Comparison of ENCODE assay signal across 17 cellular contexts in genomic region chr9:133640580-133641395, GRCh38. TPM values are rescaled to one million over a fixed set of nuclear protein-coding genes. Genes with fewer than 3 reads are reported as not detected.
DNase-seq lines count a peak whose midpoint lies in the region; ATAC-seq, FAIRE-seq and TF ChIP-seq lines count a peak whose summit lies in the region.
"Had no signal": no experiment of that assay in that cellular context is flagged by ENCODE, and none has a peak within 500 bp of the region (broad histone marks: within the 10 kb centered on the region; RNA-seq: fewer than 3 reads in every experiment).

No MANE protein-coding gene starts in this region.

- H3K27me3 Mint-ChIP-seq in T-helper 17 cell: peaks cover 14% of the 10 kb centered on the region

- TF ChIP-seq CTCF in kidney (IDR thresholded peaks at IDR 0.05; ENCODE audit: borderline replicate concordance, extremely low read depth, insufficient read depth): no peak

- ATAC-seq in T-helper 17 cell: no peak

- H3K4me3 Mint-ChIP-seq in T-helper 17 cell: no peak overlapping the region

- DNase-seq in NCI-H1417 (lab: John Stamatoyannopoulos, UW) (peak in 2 of 3 experiments; percentile 46 to 69), NCI-H1417 treated with DMSO at 0.1 percent for 48 hours (lab: John Stamatoyannopoulos, UW) (no peak), NCI-H146 treated with DMSO at 0.1 percent for 48 hours (lab: John Stamatoyannopoulos, UW; ENCODE audit: unreplicated experiment) (peak; percentile 11), T-helper 17 cell (no peak), kidney (peak; percentile 43), T-helper 1 cell (no peak), epidermal melanocyte (ENCODE audit: insufficient read length, low spot score) (no peak)
- no peak for DNase-seq in stimulated activated CD8-positive, alpha-beta memory T cell treated with anti-CD3 and anti-CD28 coated beads, Interleukin-4, amount 100 ng/mL, for 48 hours
- DNase-seq: COR-L47, HCEC 1CT, Kasumi-1, NCI-H1436 treated with DMSO at 0.1 percent for 48 hours, NCI-H510A treated with DMSO at 0.1 percent for 48 hours, SHP77 had no signal

- peaks cover 8% of the 10 kb centered on the region for H3K4me1 Mint-ChIP-seq in T-helper 17 cell

- H3K4me1 ChIP-seq in kidney (ENCODE audit: control insufficient read depth in 1 of 2, insufficient read depth in 1 of 2, low read depth in 1 of 2, low read length in 2 of 2): no peaks in the 10 kb centered on the region

- H3K4me3 ChIP-seq in kidney (ENCODE audit: low read length in 2 of 2): no peak overlapping the region

- H3K27ac ChIP-seq in kidney (ENCODE audit: low read depth in 2 of 2, low read length in 2 of 2): no peak overlapping the region
- H3K27ac ChIP-seq: C4-2B had no signal

- peaks cover 2% of the 10 kb centered on the region for H3K36me3 Mint-ChIP-seq in T-helper 17 cell (ENCODE audit: low read depth)

- no peak overlapping the region for H3K9ac ChIP-seq in kidney (ENCODE audit: low read length in 2 of 2)

- FAIRE-seq in kidney (lab: Jason Lieb, UNC): no peak
- FAIRE-seq: GM12891 had no signal

- no peaks in the 10 kb centered on the region for H3K9me3 ChIP-seq in T-helper 17 cell (ENCODE audit: control insufficient read depth, low read length, poor library complexity, severe bottlenecking)
- H3K9me3 ChIP-seq in kidney (ENCODE audit: control insufficient read depth in 1 of 2, low read length in 2 of 2): no peaks in the 10 kb centered on the region

- H3K36me3 ChIP-seq in kidney (ENCODE audit: control insufficient read depth in 1 of 2, insufficient read depth in 2 of 2, low read length in 2 of 2): no peaks in the 10 kb centered on the region

- H3K27ac Mint-ChIP-seq in T-helper 17 cell: peak overlapping the region; percentile 37

- intact Hi-C loops in kidney (cut with DNase I): no loop called here

RNA-seq across cellular contexts. Expression of gene DBH, which starts 4.6 kb away (rescaled TPM):
- total RNA-seq in T-helper 17 cell: under 1 TPM in 1 of 2 donors, not detected in 1; 0.18 TPM
- total RNA-seq in kidney: not detected
- 0.39 TPM for polyA plus RNA-seq in kidney (ENCODE audit: insufficient read depth, low read depth, low replicate concordance)
- total RNA-seq: A172 had no signal

RNA-seq across cellular contexts. Expression of gene FAM163B, which starts 31.6 kb away (rescaled TPM):
- total RNA-seq in T-helper 17 cell (not detected), kidney (0.54 TPM)
- polyA plus RNA-seq in kidney (ENCODE audit: insufficient read depth, low read depth, low replicate concordance): not detected
- total RNA-seq: A172 had no signal

Comparison
In these comparisons a context has a peak if more than half of its experiments do, and no peak if none do; other contexts are left out.
1. DNase-seq: peak in NCI-H1417 (2 of 3), NCI-H146 treated with DMSO at 0.1 percent for 48 hours (single experiment) and kidney (single experiment); none in NCI-H1417 treated with DMSO at 0.1 percent for 48 hours (single experiment), T-helper 17 cell (0 of 3), T-helper 1 cell (0 of 5), stimulated activated CD8-positive, alpha-beta memory T cell treated with anti-CD3 and anti-CD28 coated beads, Interleukin-4, amount 100 ng/mL, for 48 hours (single experiment) and epidermal melanocyte (single experiment).